2 cellular contexts compared by ENCODE assay signal in the genomic region with DNA sequence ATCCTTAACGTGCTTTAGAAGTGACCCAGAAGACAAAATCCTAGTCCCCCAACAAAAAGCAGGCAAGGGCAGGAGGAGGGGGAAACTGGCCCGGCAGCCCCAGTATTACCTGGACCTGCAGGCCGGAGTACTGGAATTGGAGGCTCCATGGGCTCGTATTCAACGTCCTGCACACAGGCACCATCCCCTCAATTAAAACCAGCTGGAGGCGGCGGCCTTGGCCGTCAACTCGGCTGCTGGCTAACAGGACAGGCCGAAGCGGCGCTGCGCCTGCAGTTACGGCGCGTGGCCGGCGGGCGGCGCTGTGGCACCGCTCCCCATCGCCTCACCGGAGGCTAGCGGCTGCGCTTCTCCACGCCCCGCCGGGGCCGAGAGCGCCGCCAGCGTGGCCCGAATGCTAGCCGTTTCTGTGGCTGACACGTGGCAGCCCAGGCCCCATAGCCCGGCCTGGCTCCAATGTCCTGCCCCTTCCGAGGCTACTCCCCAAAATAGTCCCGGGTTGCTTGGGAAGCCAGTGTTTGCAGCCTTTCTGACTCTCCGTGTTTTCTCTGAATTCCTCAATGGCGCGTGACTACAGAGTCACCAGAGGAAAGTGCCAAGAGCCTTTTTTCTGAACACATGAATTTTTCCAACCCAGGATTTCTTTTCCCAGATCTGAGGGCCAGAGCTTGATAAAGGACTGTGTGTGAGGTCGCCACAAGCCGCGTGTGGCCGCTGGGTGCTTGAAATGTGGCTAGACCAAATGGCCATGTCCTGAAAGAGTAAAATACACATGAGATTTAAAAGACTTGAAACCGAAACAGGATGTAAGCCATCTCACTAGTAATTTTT.
TF ChIP-seq lines count a peak whose summit lies in the region.

No MANE protein-coding gene starts in this region.

TF ChIP-seq in HEK293, 187 proteins besides CTCF, POLR2A, EP300 and RAD21 (continued from another document and continues in another):
- TF ChIP-seq, protein P1, sequence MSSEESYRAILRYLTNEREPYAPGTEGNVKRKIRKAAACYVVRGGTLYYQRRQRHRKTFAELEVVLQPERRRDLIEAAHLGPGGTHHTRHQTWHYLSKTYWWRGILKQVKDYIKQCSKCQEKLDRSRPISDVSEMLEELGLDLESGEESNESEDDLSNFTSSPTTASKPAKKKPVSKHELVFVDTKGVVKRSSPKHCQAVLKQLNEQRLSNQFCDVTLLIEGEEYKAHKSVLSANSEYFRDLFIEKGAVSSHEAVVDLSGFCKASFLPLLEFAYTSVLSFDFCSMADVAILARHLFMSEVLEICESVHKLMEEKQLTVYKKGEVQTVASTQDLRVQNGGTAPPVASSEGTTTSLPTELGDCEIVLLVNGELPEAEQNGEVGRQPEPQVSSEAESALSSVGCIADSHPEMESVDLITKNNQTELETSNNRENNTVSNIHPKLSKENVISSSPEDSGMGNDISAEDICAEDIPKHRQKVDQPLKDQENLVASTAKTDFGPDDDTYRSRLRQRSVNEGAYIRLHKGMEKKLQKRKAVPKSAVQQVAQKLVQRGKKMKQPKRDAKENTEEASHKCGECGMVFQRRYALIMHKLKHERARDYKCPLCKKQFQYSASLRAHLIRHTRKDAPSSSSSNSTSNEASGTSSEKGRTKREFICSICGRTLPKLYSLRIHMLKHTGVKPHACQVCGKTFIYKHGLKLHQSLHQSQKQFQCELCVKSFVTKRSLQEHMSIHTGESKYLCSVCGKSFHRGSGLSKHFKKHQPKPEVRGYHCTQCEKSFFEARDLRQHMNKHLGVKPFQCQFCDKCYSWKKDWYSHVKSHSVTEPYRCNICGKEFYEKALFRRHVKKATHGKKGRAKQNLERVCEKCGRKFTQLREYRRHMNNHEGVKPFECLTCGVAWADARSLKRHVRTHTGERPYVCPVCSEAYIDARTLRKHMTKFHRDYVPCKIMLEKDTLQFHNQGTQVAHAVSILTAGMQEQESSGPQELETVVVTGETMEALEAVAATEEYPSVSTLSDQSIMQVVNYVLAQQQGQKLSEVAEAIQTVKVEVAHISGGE (tag by site-specific recombination; conservative IDR thresholded peaks at IDR 0.05; ENCODE audit: low read depth) = peak; percentile 28; the same call in 1 of the 2 replicates
- TF ChIP-seq ZNF558 (tag by site-specific recombination; IDR thresholded peaks at IDR 0.05) = no peak
- no peak for TF ChIP-seq ZNF544 (tag by site-specific recombination; IDR thresholded peaks at IDR 0.05)
- TF ChIP-seq ZNF366 (tag by site-specific recombination; conservative IDR thresholded peaks at IDR 0.05) = no peak
- TF ChIP-seq ZNF155 (tag by site-specific recombination; IDR thresholded peaks at IDR 0.05) = no peak
- TF ChIP-seq ZNF701 (tag by site-specific recombination; IDR thresholded peaks at IDR 0.05) = no peak
- peak; percentile 50; the same call in 1 of the 2 replicates for TF ChIP-seq ZBTB17 (tag by site-specific recombination; IDR thresholded peaks at IDR 0.05)
- TF ChIP-seq ZNF274 (IDR thresholded peaks at IDR 0.05; ENCODE audit: low read length) = no peak
- TF ChIP-seq ZNF274 (tag by site-specific recombination; IDR thresholded peaks at IDR 0.05; ENCODE audit: borderline replicate concordance) = no peak
- TF ChIP-seq ZNF175 (tag by site-specific recombination; IDR thresholded peaks at IDR 0.05) = no peak
- TF ChIP-seq ZNF776 (tag by site-specific recombination; IDR thresholded peaks at IDR 0.05; ENCODE audit: borderline replicate concordance) = no peak
- no peak for TF ChIP-seq ZNF610 (tag by site-specific recombination; IDR thresholded peaks at IDR 0.05; ENCODE audit: borderline replicate concordance)
- TF ChIP-seq ZBTB20 (tag by site-specific recombination; IDR thresholded peaks at IDR 0.05) = peak; percentile 77; the same call in 1 of the 2 replicates
- TF ChIP-seq ZIC2 (tag by site-specific recombination; IDR thresholded peaks at IDR 0.05) = no peak
- TF ChIP-seq, protein P2, sequence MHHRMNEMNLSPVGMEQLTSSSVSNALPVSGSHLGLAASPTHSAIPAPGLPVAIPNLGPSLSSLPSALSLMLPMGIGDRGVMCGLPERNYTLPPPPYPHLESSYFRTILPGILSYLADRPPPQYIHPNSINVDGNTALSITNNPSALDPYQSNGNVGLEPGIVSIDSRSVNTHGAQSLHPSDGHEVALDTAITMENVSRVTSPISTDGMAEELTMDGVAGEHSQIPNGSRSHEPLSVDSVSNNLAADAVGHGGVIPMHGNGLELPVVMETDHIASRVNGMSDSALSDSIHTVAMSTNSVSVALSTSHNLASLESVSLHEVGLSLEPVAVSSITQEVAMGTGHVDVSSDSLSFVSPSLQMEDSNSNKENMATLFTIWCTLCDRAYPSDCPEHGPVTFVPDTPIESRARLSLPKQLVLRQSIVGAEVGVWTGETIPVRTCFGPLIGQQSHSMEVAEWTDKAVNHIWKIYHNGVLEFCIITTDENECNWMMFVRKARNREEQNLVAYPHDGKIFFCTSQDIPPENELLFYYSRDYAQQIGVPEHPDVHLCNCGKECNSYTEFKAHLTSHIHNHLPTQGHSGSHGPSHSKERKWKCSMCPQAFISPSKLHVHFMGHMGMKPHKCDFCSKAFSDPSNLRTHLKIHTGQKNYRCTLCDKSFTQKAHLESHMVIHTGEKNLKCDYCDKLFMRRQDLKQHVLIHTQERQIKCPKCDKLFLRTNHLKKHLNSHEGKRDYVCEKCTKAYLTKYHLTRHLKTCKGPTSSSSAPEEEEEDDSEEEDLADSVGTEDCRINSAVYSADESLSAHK (tag by site-specific recombination; IDR thresholded peaks at IDR 0.05) = no peak
- TF ChIP-seq, protein P3, sequence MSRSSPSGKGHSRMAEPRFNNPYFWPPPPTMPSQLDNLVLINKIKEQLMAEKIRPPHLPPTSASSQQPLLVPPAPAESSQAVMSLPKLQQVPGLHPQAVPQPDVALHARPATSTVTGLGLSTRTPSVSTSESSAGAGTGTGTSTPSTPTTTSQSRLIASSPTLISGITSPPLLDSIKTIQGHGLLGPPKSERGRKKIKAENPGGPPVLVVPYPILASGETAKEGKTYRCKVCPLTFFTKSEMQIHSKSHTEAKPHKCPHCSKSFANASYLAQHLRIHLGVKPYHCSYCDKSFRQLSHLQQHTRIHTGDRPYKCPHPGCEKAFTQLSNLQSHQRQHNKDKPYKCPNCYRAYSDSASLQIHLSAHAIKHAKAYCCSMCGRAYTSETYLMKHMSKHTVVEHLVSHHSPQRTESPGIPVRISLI (tag by site-specific recombination; IDR thresholded peaks at IDR 0.05) = no peak
- TF ChIP-seq ZNF132 (tag by site-specific recombination; IDR thresholded peaks at IDR 0.05; ENCODE audit: borderline replicate concordance) = no peak
- TF ChIP-seq ZBTB48 (tag by site-specific recombination; IDR thresholded peaks at IDR 0.05) = no peak
- peak; percentile 40; the same call in 1 of the 2 replicates for TF ChIP-seq KLF10 (tag by site-specific recombination; IDR thresholded peaks at IDR 0.05)
- TF ChIP-seq ZNF624 (tag by site-specific recombination; IDR thresholded peaks at IDR 0.05) = no peak

TF ChIP-seq in SK-N-SH treated with all-trans-retinoic acid at 6 μM for 48 hours, 23 proteins besides CTCF, POLR2A, EP300 and RAD21 (continued from another document):
- TF ChIP-seq, protein P4, sequence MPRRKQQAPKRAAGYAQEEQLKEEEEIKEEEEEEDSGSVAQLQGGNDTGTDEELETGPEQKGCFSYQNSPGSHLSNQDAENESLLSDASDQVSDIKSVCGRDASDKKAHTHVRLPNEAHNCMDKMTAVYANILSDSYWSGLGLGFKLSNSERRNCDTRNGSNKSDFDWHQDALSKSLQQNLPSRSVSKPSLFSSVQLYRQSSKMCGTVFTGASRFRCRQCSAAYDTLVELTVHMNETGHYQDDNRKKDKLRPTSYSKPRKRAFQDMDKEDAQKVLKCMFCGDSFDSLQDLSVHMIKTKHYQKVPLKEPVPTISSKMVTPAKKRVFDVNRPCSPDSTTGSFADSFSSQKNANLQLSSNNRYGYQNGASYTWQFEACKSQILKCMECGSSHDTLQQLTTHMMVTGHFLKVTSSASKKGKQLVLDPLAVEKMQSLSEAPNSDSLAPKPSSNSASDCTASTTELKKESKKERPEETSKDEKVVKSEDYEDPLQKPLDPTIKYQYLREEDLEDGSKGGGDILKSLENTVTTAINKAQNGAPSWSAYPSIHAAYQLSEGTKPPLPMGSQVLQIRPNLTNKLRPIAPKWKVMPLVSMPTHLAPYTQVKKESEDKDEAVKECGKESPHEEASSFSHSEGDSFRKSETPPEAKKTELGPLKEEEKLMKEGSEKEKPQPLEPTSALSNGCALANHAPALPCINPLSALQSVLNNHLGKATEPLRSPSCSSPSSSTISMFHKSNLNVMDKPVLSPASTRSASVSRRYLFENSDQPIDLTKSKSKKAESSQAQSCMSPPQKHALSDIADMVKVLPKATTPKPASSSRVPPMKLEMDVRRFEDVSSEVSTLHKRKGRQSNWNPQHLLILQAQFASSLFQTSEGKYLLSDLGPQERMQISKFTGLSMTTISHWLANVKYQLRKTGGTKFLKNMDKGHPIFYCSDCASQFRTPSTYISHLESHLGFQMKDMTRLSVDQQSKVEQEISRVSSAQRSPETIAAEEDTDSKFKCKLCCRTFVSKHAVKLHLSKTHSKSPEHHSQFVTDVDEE (CRISPR knock-in tag; IDR thresholded peaks at IDR 0.05) = 0 out of 2 replicates have a peak, but pooled peaks have one; percentile 14
- TF ChIP-seq ZFP30 (CRISPR knock-in tag; IDR thresholded peaks at IDR 0.05) (no peak), ZFP3 (CRISPR knock-in tag; IDR thresholded peaks at IDR 0.05) (peak; percentile 88; the same call in 1 of the 2 replicates)
